Comparison of ENCODE assay signal across 17 cellular contexts in the genomic region with DNA sequence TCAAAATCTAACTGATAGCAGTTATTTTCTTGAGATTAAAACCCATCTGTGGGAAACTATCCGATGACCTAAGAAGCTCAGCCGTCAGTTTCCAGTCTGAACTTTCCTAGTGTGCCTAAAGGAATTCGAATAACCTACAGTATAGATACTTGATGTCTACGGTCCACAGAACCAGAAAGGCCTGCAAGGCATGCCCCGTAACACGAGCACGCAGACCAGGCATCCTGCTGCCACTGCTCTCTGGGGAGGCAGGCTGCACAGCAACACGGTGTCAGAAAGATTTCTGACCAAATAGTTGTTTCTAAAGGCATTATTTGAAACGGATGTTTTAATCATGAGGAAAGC. TPM values are rescaled to one million over a fixed set of nuclear protein-coding genes. Genes with fewer than 3 reads are reported as not detected.
DNase-seq lines count a peak whose midpoint lies in the region; ATAC-seq, FAIRE-seq and TF ChIP-seq lines count a peak whose summit lies in the region.
"Had no signal": no experiment of that assay in that cellular context is flagged by ENCODE, and none has a peak within 500 bp of the region (broad histone marks: within the 10 kb centered on the region; RNA-seq: fewer than 3 reads in every experiment).

No MANE protein-coding gene starts in this region.

- H3K4me3 Mint-ChIP-seq in activated T-cell treated with anti-CD3 and anti-CD28 coated beads, Interleukin-2, amount 50 U/mL, for 72 hours, result no peak overlapping the region
- H3K4me3 Mint-ChIP-seq: activated naive CD8-positive, alpha-beta T cell treated with anti-CD3 and anti-CD28 coated beads, Interleukin-2, amount 10 ng/mL, durations not matched to agents 7 days and 5 days had no signal

- intact Hi-C loops in PC-3 (cut with micrococcal nuclease) (no loop called here), spleen (cut with DNase I; ENCODE audit: low total_unique reads) (no loop called here)

- no peak for DNase-seq in activated T-cell treated with anti-CD3 and anti-CD28 coated beads, Interleukin-2, amount 50 U/mL, for 72 hours
- DNase-seq in activated T-cell treated with anti-CD3 and anti-CD28 coated beads for 4 hours, result no peak
- DNase-seq in PC-3, result no peak
- DNase-seq in fibroblast of lung (ENCODE audit: low read depth in 2 of 2), result peak in 1 of 2 donors; percentile 11
- peak; percentile 17 for DNase-seq in spleen
- DNase-seq in cerebellar cortex (ENCODE audit: low spot score), result no peak
- no peak for DNase-seq in NCI-H1105 treated with DMSO at 0.1 percent for 48 hours (lab: John Stamatoyannopoulos, UW)
- DNase-seq in small intestine, result no peak
- DNase-seq: activated naive CD8-positive, alpha-beta T cell treated with anti-CD3 and anti-CD28 coated beads, Interleukin-2, amount 10 ng/mL, durations not matched to agents 7 days and 5 days; esophagus squamous epithelium; midbrain; NCI-H226; stimulated activated CD4-positive, alpha-beta T cell treated with anti-CD3 and anti-CD28 coated beads, Interleukin-2, amount 100 ng/mL, for 48 hours; T-helper 9 cell had no signal

- H3K79me2 ChIP-seq in PC-3 (ENCODE audit: low read length) (peaks cover 47% of the 10 kb centered on the region), fibroblast of lung (ENCODE audit: control insufficient read depth, insufficient read depth, low read length) (peaks cover 74% of the 10 kb centered on the region)

- H3K27ac ChIP-seq in PC-3 (ENCODE audit: low read length) (no peak overlapping the region), fibroblast of lung (ENCODE audit: insufficient read depth, low read length) (peak overlapping the region; percentile 22), spleen (peak overlapping the region in 1 of 8 donors; percentile 7), small intestine (ENCODE audit: low read depth in 1 of 2, low read length in 1 of 2) (no peak overlapping the region)
- H3K27ac ChIP-seq: esophagus squamous epithelium, prostate gland had no signal

- no peak for TF ChIP-seq POLR2A in spleen (IDR thresholded peaks at IDR 0.05)

- H3K4me1 Mint-ChIP-seq in activated T-cell treated with anti-CD3 and anti-CD28 coated beads, Interleukin-2, amount 50 U/mL, for 72 hours (ENCODE audit: low read depth), result peaks cover 64% of the 10 kb centered on the region

- no peaks in the 10 kb centered on the region for H3K4me1 ChIP-seq in PC-3 (ENCODE audit: insufficient read depth, low read length)
- H3K4me1 ChIP-seq in fibroblast of lung (ENCODE audit: control insufficient read depth, extremely low read depth, insufficient read depth, low read length), result peaks cover 9% of the 10 kb centered on the region
- H3K4me1 ChIP-seq in spleen, result peaks cover 0 to 59% (median 24%) of the 10 kb centered on the region in 6 donors
- H3K4me1 ChIP-seq in small intestine (ENCODE audit: control insufficient read depth in 2 of 2, insufficient read depth in 1 of 2, low read depth in 1 of 2, low read length in 1 of 2), result no peaks in the 10 kb centered on the region
- H3K4me1 ChIP-seq: prostate gland had no signal

- H3K9me3 Mint-ChIP-seq in activated T-cell treated with anti-CD3 and anti-CD28 coated beads, Interleukin-2, amount 50 U/mL, for 72 hours, result no peaks in the 10 kb centered on the region
- H3K9me3 Mint-ChIP-seq: activated naive CD8-positive, alpha-beta T cell treated with anti-CD3 and anti-CD28 coated beads, Interleukin-2, amount 10 ng/mL, durations not matched to agents 7 days and 5 days had no signal

- BruUV-seq in PC-3 (replicated peaks; lab: Mats Ljungman, UMichigan), result no TSS peak

- H3K27me3 ChIP-seq in PC-3 (ENCODE audit: low read length) (no peaks in the 10 kb centered on the region), fibroblast of lung (ENCODE audit: control insufficient read depth, insufficient read depth, low read length) (no peaks in the 10 kb centered on the region), spleen (replicated peaks in 1 of 7) (no peaks in the 10 kb centered on the region), small intestine (ENCODE audit: control insufficient read depth in 2 of 2, insufficient read depth in 2 of 2, low read length in 2 of 2) (no peaks in the 10 kb centered on the region)
- H3K27me3 ChIP-seq: esophagus squamous epithelium had no signal

- peaks cover 6 to 15% of the 10 kb centered on the region in 2 donors for H3K36me3 Mint-ChIP-seq in activated T-cell treated with anti-CD3 and anti-CD28 coated beads, Interleukin-2, amount 50 U/mL, for 72 hours (ENCODE audit: insufficient read depth in 2 of 2)

- no peak overlapping the region for H3K4me2 ChIP-seq in PC-3 (ENCODE audit: low read length)
- H3K4me2 ChIP-seq in fibroblast of lung (ENCODE audit: extremely low read depth, insufficient read depth, low read length), result no peak overlapping the region

- TF ChIP-seq CTCF in PC-3 (conservative IDR thresholded peaks at IDR 0.05; ENCODE audit: low read depth, low read length) (no peak), fibroblast of lung (conservative IDR thresholded peaks at IDR 0.05 in 1 of 2, IDR thresholded peaks at IDR 0.05 in 1 of 2; ENCODE audit: low read depth in 1 of 2, low read length in 2 of 2) (no peak), spleen (IDR thresholded peaks at IDR 0.05 in 8 of 11, conservative IDR thresholded peaks at IDR 0.05 in 3 of 11) (no peak)

- WGBS in spleen, 5 donors, result 66 to 86% (median 82%) methylated on average over 9 of the region's 9 CpGs
- WGBS in small intestine, 3 donors, result 71 to 76% (median 76%) methylated on average over 9 of the region's 9 CpGs

- ATAC-seq in activated T-cell treated with anti-CD3 and anti-CD28 coated beads, Interleukin-2, amount 50 U/mL, for 72 hours (replicated peaks in 1 of 2), result no peak
- ATAC-seq in PC-3, result peak; percentile 21
- ATAC-seq: Right ventricle myocardium inferior had no signal

- FAIRE-seq in small intestine (lab: Jason Lieb, UNC), result no peak
- FAIRE-seq: colon had no signal

- POLR2A ChIA-PET in PC-3 (lab: Charles Lee; ENCODE audit: unreplicated experiment), result no interaction called here

- peaks cover 18% of the 10 kb centered on the region for H4K20me1 ChIP-seq in PC-3 (ENCODE audit: low read length)
- no peaks in the 10 kb centered on the region for H4K20me1 ChIP-seq in fibroblast of lung (ENCODE audit: control insufficient read depth, extremely low read depth, insufficient read depth, low read length)

- H3F3A ChIP-seq in PC-3 (ENCODE audit: low read length, unreplicated experiment), result no peaks in the 10 kb centered on the region

- no peaks in the 10 kb centered on the region for H3K9me2 ChIP-seq in PC-3 (replicated peaks; ENCODE audit: low read length)

- H3K27ac Mint-ChIP-seq in activated T-cell treated with anti-CD3 and anti-CD28 coated beads, Interleukin-2, amount 50 U/mL, for 72 hours, result peak overlapping the region; percentile 58
- H3K27ac Mint-ChIP-seq: activated naive CD8-positive, alpha-beta T cell treated with anti-CD3 and anti-CD28 coated beads, Interleukin-2, amount 10 ng/mL, durations not matched to agents 7 days and 5 days had no signal

- H3K9ac ChIP-seq in PC-3 (ENCODE audit: low read length) (no peak overlapping the region), fibroblast of lung (ENCODE audit: insufficient read depth, low read length) (no peak overlapping the region)

- no peaks in the 10 kb centered on the region for H3K9me3 ChIP-seq in PC-3 (ENCODE audit: low read length)
- no peaks in the 10 kb centered on the region for H3K9me3 ChIP-seq in fibroblast of lung (ENCODE audit: control insufficient read depth, insufficient read depth, low read depth, low read length)
- no peaks in the 10 kb centered on the region for H3K9me3 ChIP-seq in spleen
- no peaks in the 10 kb centered on the region for H3K9me3 ChIP-seq in small intestine (ENCODE audit: control insufficient read depth, low read depth)
- H3K9me3 ChIP-seq: esophagus squamous epithelium, prostate gland had no signal

- no peaks in the 10 kb centered on the region for H3K27me3 Mint-ChIP-seq in activated T-cell treated with anti-CD3 and anti-CD28 coated beads, Interleukin-2, amount 50 U/mL, for 72 hours (ENCODE audit: low read depth)
- H3K27me3 Mint-ChIP-seq: activated naive CD8-positive, alpha-beta T cell treated with anti-CD3 and anti-CD28 coated beads, Interleukin-2, amount 10 ng/mL, durations not matched to agents 7 days and 5 days had no signal

- H2AFZ ChIP-seq in PC-3 (ENCODE audit: low read length) (no peak overlapping the region), fibroblast of lung (ENCODE audit: low read length) (no peak overlapping the region)

- CTCF ChIA-PET in PC-3 (lab: Charles Lee), result no interaction called here

- H3K36me3 ChIP-seq in PC-3 (ENCODE audit: low read depth, low read length), result peaks cover 44% of the 10 kb centered on the region
- peaks cover 8% of the 10 kb centered on the region for H3K36me3 ChIP-seq in fibroblast of lung (ENCODE audit: control insufficient read depth, insufficient read depth, low read length)
- peaks cover 0 to 81% (median 31%) of the 10 kb centered on the region in 6 donors for H3K36me3 ChIP-seq in spleen
- peaks cover 0 to 6% of the 10 kb centered on the region in 2 donors for H3K36me3 ChIP-seq in small intestine (ENCODE audit: control insufficient read depth in 2 of 2, insufficient read depth in 2 of 2, low read length in 2 of 2)
- H3K36me3 ChIP-seq: prostate gland had no signal

- H3K4me3 ChIP-seq in PC-3 (ENCODE audit: low read length) (no peak overlapping the region), fibroblast of lung (replicated peaks in 1 of 4; ENCODE audit: control extremely low read depth in 1 of 4, insufficient read depth in 1 of 4, low read depth in 3 of 4, low read length in 4 of 4) (no peak overlapping the region), spleen (no peak overlapping the region), small intestine (ENCODE audit: low read depth in 1 of 2, low read length in 2 of 2) (no peak overlapping the region)
- H3K4me3 ChIP-seq: esophagus squamous epithelium, prostate gland had no signal

RNA-seq across cellular contexts. Expression of gene NADK, which starts 48.8 kb away (rescaled TPM):
- total RNA-seq in activated T-cell treated with anti-CD3 and anti-CD28 coated beads, Interleukin-2, amount 50 U/mL, for 72 hours, result 10 to 100 TPM; 54.0 to 54.5 TPM
- total RNA-seq in PC-3 (2014; rRNA removed), result 130 and 165 TPM in 2 replicates
- total RNA-seq in fibroblast of lung, result 25.7 and 35.0 TPM in 2 replicates
- 32.7 and 40.2 TPM in 2 replicates for polyA plus RNA-seq in fibroblast of lung
- polyA plus RNA-seq in fibroblast of lung (2012), result 26.4 and 37.7 TPM in 2 replicates
- 35.5 and 71.6 TPM in 2 replicates for polyA minus RNA-seq in fibroblast of lung (ENCODE audit: low replicate concordance)
- 100 to 1,000 TPM; 155 to 271 (median 207) TPM for total RNA-seq in spleen
- 100 to 1,000 TPM in 1 of 3 donors, 10 to 100 TPM in 2; 62.6 to 155 (median 83.8) TPM for polyA plus RNA-seq in spleen
- polyA plus RNA-seq in small intestine, result 10 to 100 TPM; 67.8 to 84.1 (median 70.0) TPM
